In genomic region chr6:27156874-27157460, GRCh38 we compare ENCODE assay signal across 1 cellular context.
TF ChIP-seq lines count a peak whose summit lies in the region.

No MANE protein-coding gene starts in this region.

TF ChIP-seq in HEK293, 187 proteins besides CTCF, POLR2A, EP300 and RAD21 (continued from another document):
- no peak for TF ChIP-seq ZNF398 (tag by site-specific recombination; IDR thresholded peaks at IDR 0.05)
- no peak for TF ChIP-seq SP7 (tag by site-specific recombination; IDR thresholded peaks at IDR 0.05)
- no peak for TF ChIP-seq BCL6B (tag by site-specific recombination; IDR thresholded peaks at IDR 0.05)
- TF ChIP-seq KLF8 (tag by site-specific recombination; IDR thresholded peaks at IDR 0.05) = 0 out of 2 replicates have a peak, but pooled peaks have one; percentile 14
- no peak for TF ChIP-seq ZFP3 (tag by site-specific recombination; IDR thresholded peaks at IDR 0.05; ENCODE audit: low read depth)
- TF ChIP-seq ZNF433 (tag by site-specific recombination; IDR thresholded peaks at IDR 0.05; ENCODE audit: low read depth) = no peak
- no peak for TF ChIP-seq ZNF146 (tag by site-specific recombination; IDR thresholded peaks at IDR 0.05)
- TF ChIP-seq PATZ1 (tag by site-specific recombination; IDR thresholded peaks at IDR 0.05) = no peak; the same call in 1 of the 2 replicates
- no peak for TF ChIP-seq SETDB1 (IDR thresholded peaks at IDR 0.05; ENCODE audit: insufficient read length, low read length)
- TF ChIP-seq TRIM28 (IDR thresholded peaks at IDR 0.05; ENCODE audit: borderline replicate concordance, low read length) = no peak
- no peak for TF ChIP-seq ZNF416 (tag by site-specific recombination; IDR thresholded peaks at IDR 0.05)
- TF ChIP-seq ZNF544 (tag by site-specific recombination; IDR thresholded peaks at IDR 0.05) = no peak
- TF ChIP-seq ZNF394 (tag by site-specific recombination; IDR thresholded peaks at IDR 0.05; ENCODE audit: borderline replicate concordance) = no peak
- TF ChIP-seq ZNF366 (tag by site-specific recombination; conservative IDR thresholded peaks at IDR 0.05) = peak; percentile 99
- no peak for TF ChIP-seq ZNF704 (tag by site-specific recombination; IDR thresholded peaks at IDR 0.05)
- TF ChIP-seq ZNF707 (tag by site-specific recombination; IDR thresholded peaks at IDR 0.05) = no peak
- no peak for TF ChIP-seq ZNF202 (tag by site-specific recombination; IDR thresholded peaks at IDR 0.05; ENCODE audit: borderline replicate concordance)
- TF ChIP-seq ZNF558 (tag by site-specific recombination; IDR thresholded peaks at IDR 0.05) = no peak
- no peak for TF ChIP-seq ZNF776 (tag by site-specific recombination; IDR thresholded peaks at IDR 0.05; ENCODE audit: borderline replicate concordance)
- TF ChIP-seq RBAK (tag by site-specific recombination; IDR thresholded peaks at IDR 0.05) = no peak
- peak; percentile 94 for TF ChIP-seq PRDM1 (tag by site-specific recombination; IDR thresholded peaks at IDR 0.05)
